ENCODE assay signal across 8 cellular contexts in the genomic region with DNA sequence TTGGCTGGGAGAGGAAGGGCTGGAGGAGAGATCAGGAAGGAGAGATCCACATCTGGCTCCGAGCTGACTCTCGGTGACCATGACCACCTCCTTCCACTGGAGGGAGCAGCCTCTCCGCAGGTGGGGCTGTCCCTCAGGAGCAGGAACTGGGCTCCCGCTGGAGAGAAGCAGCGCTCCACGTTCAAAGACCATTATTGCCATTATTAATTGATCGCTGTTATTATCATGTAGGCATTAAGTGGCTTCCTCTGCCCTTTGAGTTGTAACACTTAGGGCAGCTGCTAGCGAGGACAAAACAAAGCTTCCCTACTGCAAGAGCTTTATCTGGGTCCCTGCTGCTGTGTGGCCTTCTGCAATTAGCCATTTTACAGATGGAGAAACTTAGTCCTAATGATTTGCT.
DNase-seq lines count a peak whose midpoint lies in the region; ATAC-seq, FAIRE-seq and TF ChIP-seq lines count a peak whose summit lies in the region.

No MANE protein-coding gene starts in this region.

- intact Hi-C loops in pancreas (cut with DNase I), result loop anchor here in 2 of 3 donors (5.0 to 10.0 kb wide), 2 partner anchors 380 to 387 kb away; no protein-coding TSS in a partner anchor

- peak; percentile 65 for TF ChIP-seq CTCF in GM13977 (IDR thresholded peaks at IDR 0.05; ENCODE audit: extremely low read depth, insufficient read depth, missing control alignments)
- TF ChIP-seq CTCF in foreskin fibroblast (IDR thresholded peaks at IDR 0.05; ENCODE audit: low read depth, low read length), result peak; percentile 92
- peak; percentile 70 to 79 (median 76) for TF ChIP-seq CTCF in pancreas (IDR thresholded peaks at IDR 0.05)

- H3K27ac ChIP-seq in pancreas, result no peak overlapping the region

- in situ Hi-C loops in GM13977 (cut with MboI; ENCODE audit: low pct_unique_long_range_greater_than_20kb, low sequenced_read_pairs, unreplicated experiment), result no loop called here

- DNase-seq in Ammon's horn (ENCODE audit: low spot score), result peak; percentile 82
- DNase-seq in GM13977 (ENCODE audit: low spot score), result peak; percentile 51
- DNase-seq in LoVo (ENCODE audit: low spot score), result peak; percentile 18
- peak; percentile 4 for DNase-seq in SKM-1 (lab: John Stamatoyannopoulos, UW; ENCODE audit: unreplicated experiment)
- DNase-seq in foreskin fibroblast, result peak; percentile 73 to 89
- peak; percentile 43 to 87 (median 74) for DNase-seq in pancreas

- H3K27me3 ChIP-seq in pancreas, result no peaks in the 10 kb centered on the region

- no peaks in the 10 kb centered on the region for H3K36me3 ChIP-seq in pancreas

- 5 to 8% methylated on average over 8 of the region's 8 CpGs for WGBS in pancreas, 2 donors

- FAIRE-seq in pancreas (lab: Jason Lieb, UNC), result no peak

- ATAC-seq in pancreas (peak; percentile 84 to 99 (median 96)), GM19328 (IDR thresholded peaks at IDR 0.05; ENCODE audit: unreplicated experiment) (no peak), HG03460 (IDR thresholded peaks at IDR 0.05; ENCODE audit: unreplicated experiment) (no peak)

- H3K4me3 ChIP-seq in foreskin fibroblast (ENCODE audit: low read depth in 1 of 2, low read length in 2 of 2) (no peak overlapping the region), pancreas (no peak overlapping the region)

- H3K9me3 ChIP-seq in pancreas, result no peaks in the 10 kb centered on the region

- H3K4me1 ChIP-seq in pancreas, result no peaks in the 10 kb centered on the region

Comparison
In these comparisons a context has a peak if more than half of its experiments do, and no peak if none do; other contexts are left out.
1. DNase-seq: peak in every context shown above with its lines; median percentile 82 in Ammon's horn; 81 in foreskin fibroblast; 74 in pancreas; 51 in GM13977; 18 in LoVo; 4 in SKM-1.
2. ATAC-seq: peak in pancreas (4 of 4); none in GM19328 (single experiment) and HG03460 (single experiment).
3. Peak in every context shown above with its lines, with median percentiles within 50 percentile points of each other: CTCF ChIP-seq.